ENCODE assay signal across 1 cellular context in genomic region chr16:68800257-68800875, GRCh38.
A peak's percentile ranks its signal among the peaks of the same experiment; 100 is the strongest.
TF ChIP-seq lines count a peak whose summit lies in the region.

No MANE protein-coding gene starts in this region.

TF ChIP-seq in HepG2, 621 proteins besides CTCF, POLR2A, EP300 and RAD21 (continued from another document and continues in another):
- no peak for TF ChIP-seq CSRNP1 (CRISPR knock-in tag; IDR thresholded peaks at IDR 0.05)
- no peak for TF ChIP-seq MEF2D (CRISPR knock-in tag; IDR thresholded peaks at IDR 0.05)
- TF ChIP-seq MLXIP (CRISPR knock-in tag; IDR thresholded peaks at IDR 0.05; ENCODE audit: borderline replicate concordance): no peak
- TF ChIP-seq MIER3 (CRISPR knock-in tag; IDR thresholded peaks at IDR 0.05; ENCODE audit: borderline replicate concordance): peak; percentile 65; the same call in 1 of the 2 replicates
- no peak for TF ChIP-seq ZNF34 (CRISPR knock-in tag; IDR thresholded peaks at IDR 0.05; ENCODE audit: borderline replicate concordance)
- no peak for TF ChIP-seq PRDM4 (CRISPR knock-in tag; IDR thresholded peaks at IDR 0.05; ENCODE audit: borderline replicate concordance)
- TF ChIP-seq HDAC6 (IDR thresholded peaks at IDR 0.05; ENCODE audit: low read depth, low read length): no peak
- no peak for TF ChIP-seq MTF2 (CRISPR knock-in tag; IDR thresholded peaks at IDR 0.05; ENCODE audit: borderline replicate concordance)
- no peak for TF ChIP-seq ATF4 (CRISPR knock-in tag; IDR thresholded peaks at IDR 0.05)
- TF ChIP-seq HMG20A (CRISPR knock-in tag; IDR thresholded peaks at IDR 0.05; ENCODE audit: borderline replicate concordance): no peak
- TF ChIP-seq TGIF2 (CRISPR knock-in tag; IDR thresholded peaks at IDR 0.05): 0 out of 2 replicates have a peak, but pooled peaks have one; percentile 47
- no peak for TF ChIP-seq ZNF720 (CRISPR knock-in tag; IDR thresholded peaks at IDR 0.05)
- TF ChIP-seq ZNF235 (CRISPR knock-in tag; IDR thresholded peaks at IDR 0.05; ENCODE audit: borderline replicate concordance): no peak
- no peak for TF ChIP-seq ZNF841 (CRISPR knock-in tag; IDR thresholded peaks at IDR 0.05; ENCODE audit: borderline replicate concordance)
- no peak for TF ChIP-seq SAFB2 (CRISPR knock-in tag; IDR thresholded peaks at IDR 0.05; ENCODE audit: borderline replicate concordance, low read depth)
- no peak for TF ChIP-seq RFX5 (IDR thresholded peaks at IDR 0.05; ENCODE audit: low read depth, low read length)
- TF ChIP-seq ZNF713 (CRISPR knock-in tag; IDR thresholded peaks at IDR 0.05): no peak
- no peak for TF ChIP-seq IRF9 (CRISPR knock-in tag; IDR thresholded peaks at IDR 0.05; ENCODE audit: borderline replicate concordance)
- no peak for TF ChIP-seq SP4 (CRISPR knock-in tag; IDR thresholded peaks at IDR 0.05)
- TF ChIP-seq ZNF674 (CRISPR knock-in tag; IDR thresholded peaks at IDR 0.05; ENCODE audit: low read depth): no peak
- peak; percentile 79 for TF ChIP-seq PPARG (CRISPR knock-in tag; conservative IDR thresholded peaks at IDR 0.05)
- no peak for TF ChIP-seq ZNF777 (CRISPR knock-in tag; IDR thresholded peaks at IDR 0.05)
- TF ChIP-seq TERF1 (CRISPR knock-in tag; IDR thresholded peaks at IDR 0.05): no peak
- TF ChIP-seq, protein P1, sequence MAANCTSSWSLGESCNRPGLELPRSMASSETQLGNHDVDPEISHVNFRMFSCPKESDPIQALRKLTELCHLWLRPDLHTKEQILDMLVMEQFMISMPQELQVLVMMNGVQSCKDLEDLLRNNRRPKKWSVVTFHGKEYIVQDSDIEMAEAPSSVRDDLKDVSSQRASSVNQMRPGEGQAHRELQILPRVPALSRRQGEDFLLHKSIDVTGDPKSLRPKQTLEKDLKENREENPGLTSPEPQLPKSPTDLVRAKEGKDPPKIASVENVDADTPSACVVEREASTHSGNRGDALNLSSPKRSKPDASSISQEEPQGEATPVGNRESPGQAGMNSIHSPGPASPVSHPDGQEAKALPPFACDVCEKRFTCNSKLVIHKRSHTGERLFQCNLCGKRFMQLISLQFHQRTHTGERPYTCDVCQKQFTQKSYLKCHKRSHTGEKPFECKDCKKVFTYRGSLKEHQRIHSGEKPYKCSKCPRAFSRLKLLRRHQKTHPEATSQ (CRISPR knock-in tag; IDR thresholded peaks at IDR 0.05; ENCODE audit: borderline replicate concordance): no peak
- TF ChIP-seq, protein P2, sequence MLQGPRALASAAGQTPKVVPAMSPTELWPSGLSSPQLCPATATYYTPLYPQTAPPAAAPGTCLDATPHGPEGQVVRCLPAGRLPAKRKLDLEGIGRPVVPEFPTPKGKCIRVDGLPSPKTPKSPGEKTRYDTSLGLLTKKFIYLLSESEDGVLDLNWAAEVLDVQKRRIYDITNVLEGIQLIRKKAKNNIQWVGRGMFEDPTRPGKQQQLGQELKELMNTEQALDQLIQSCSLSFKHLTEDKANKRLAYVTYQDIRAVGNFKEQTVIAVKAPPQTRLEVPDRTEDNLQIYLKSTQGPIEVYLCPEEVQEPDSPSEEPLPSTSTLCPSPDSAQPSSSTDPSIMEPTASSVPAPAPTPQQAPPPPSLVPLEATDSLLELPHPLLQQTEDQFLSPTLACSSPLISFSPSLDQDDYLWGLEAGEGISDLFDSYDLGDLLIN (CRISPR knock-in tag; IDR thresholded peaks at IDR 0.05; ENCODE audit: borderline replicate concordance): no peak
- no peak for TF ChIP-seq RXRA (CRISPR knock-in tag; IDR thresholded peaks at IDR 0.05)
- no peak for TF ChIP-seq ATRX (CRISPR knock-in tag; IDR thresholded peaks at IDR 0.05; ENCODE audit: borderline replicate concordance)
- no peak for TF ChIP-seq ADNP (CRISPR knock-in tag; IDR thresholded peaks at IDR 0.05)
- no peak for TF ChIP-seq ZNF549 (CRISPR knock-in tag; IDR thresholded peaks at IDR 0.05)
- TF ChIP-seq TBX3 (IDR thresholded peaks at IDR 0.05; ENCODE audit: borderline replicate concordance): no peak
- no peak for TF ChIP-seq ZNF207 (IDR thresholded peaks at IDR 0.05; ENCODE audit: borderline replicate concordance)
- TF ChIP-seq ZNF30 (CRISPR knock-in tag; IDR thresholded peaks at IDR 0.05): no peak
- TF ChIP-seq ZNF432 (CRISPR knock-in tag; IDR thresholded peaks at IDR 0.05; ENCODE audit: borderline replicate concordance): no peak
- TF ChIP-seq ZNF615 (CRISPR knock-in tag; IDR thresholded peaks at IDR 0.05; ENCODE audit: borderline replicate concordance): no peak
- no peak for TF ChIP-seq RFXANK (CRISPR knock-in tag; IDR thresholded peaks at IDR 0.05)
- TF ChIP-seq, protein P3, sequence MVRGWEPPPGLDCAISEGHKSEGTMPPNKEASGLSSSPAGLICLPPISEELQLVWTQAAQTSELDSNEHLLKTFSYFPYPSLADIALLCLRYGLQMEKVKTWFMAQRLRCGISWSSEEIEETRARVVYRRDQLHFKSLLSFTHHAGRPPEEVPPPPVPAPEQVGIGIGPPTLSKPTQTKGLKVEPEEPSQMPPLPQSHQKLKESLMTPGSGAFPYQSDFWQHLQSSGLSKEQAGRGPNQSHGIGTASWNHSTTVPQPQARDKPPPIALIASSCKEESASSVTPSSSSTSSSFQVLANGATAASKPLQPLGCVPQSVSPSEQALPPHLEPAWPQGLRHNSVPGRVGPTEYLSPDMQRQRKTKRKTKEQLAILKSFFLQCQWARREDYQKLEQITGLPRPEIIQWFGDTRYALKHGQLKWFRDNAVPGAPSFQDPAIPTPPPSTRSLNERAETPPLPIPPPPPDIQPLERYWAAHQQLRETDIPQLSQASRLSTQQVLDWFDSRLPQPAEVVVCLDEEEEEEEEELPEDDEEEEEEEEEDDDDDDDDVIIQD (CRISPR knock-in tag; IDR thresholded peaks at IDR 0.05; ENCODE audit: low read depth): no peak
- peak; percentile 57; the same call in 1 of the 2 replicates for TF ChIP-seq GATAD2A (CRISPR knock-in tag; IDR thresholded peaks at IDR 0.05)
- TF ChIP-seq SRSF1 (optimal IDR thresholded peaks at IDR 0.05; ENCODE audit: low read depth, low read length): no peak
- TF ChIP-seq GFI1 (CRISPR knock-in tag; IDR thresholded peaks at IDR 0.05; ENCODE audit: borderline replicate concordance): no peak
- 0 out of 2 replicates have a peak, but pooled peaks have one; percentile 14 for TF ChIP-seq RARA (CRISPR knock-in tag; IDR thresholded peaks at IDR 0.05)
- TF ChIP-seq HOXA9 (CRISPR knock-in tag; IDR thresholded peaks at IDR 0.05; ENCODE audit: borderline replicate concordance): no peak
- no peak for TF ChIP-seq HOXD1 (CRISPR knock-in tag; IDR thresholded peaks at IDR 0.05)
- no peak for TF ChIP-seq EHMT2 (IDR thresholded peaks at IDR 0.05; ENCODE audit: borderline replicate concordance, low read depth, low read length)
- no peak; the same call in 1 of the 2 replicates for TF ChIP-seq ZBTB20 (CRISPR knock-in tag; IDR thresholded peaks at IDR 0.05; ENCODE audit: borderline replicate concordance, low read depth)
- no peak for TF ChIP-seq CENPBD1 (CRISPR knock-in tag; IDR thresholded peaks at IDR 0.05; ENCODE audit: borderline replicate concordance, low read depth)
- TF ChIP-seq ZNF367 (CRISPR knock-in tag; IDR thresholded peaks at IDR 0.05; ENCODE audit: borderline replicate concordance): no peak
- TF ChIP-seq NBN (conservative IDR thresholded peaks at IDR 0.05): no peak
- no peak for TF ChIP-seq NR2F6 (IDR thresholded peaks at IDR 0.05)
- TF ChIP-seq NR2F6 (CRISPR knock-in tag; IDR thresholded peaks at IDR 0.05): no peak
- no peak for TF ChIP-seq ZNF75D (CRISPR knock-in tag; IDR thresholded peaks at IDR 0.05; ENCODE audit: borderline replicate concordance)
- TF ChIP-seq KDM4B (CRISPR knock-in tag; IDR thresholded peaks at IDR 0.05): no peak
- TF ChIP-seq PCBP2 (optimal IDR thresholded peaks at IDR 0.05; ENCODE audit: low read depth, low read length, poor library complexity, severe bottlenecking): no peak
- TF ChIP-seq, protein P4, sequence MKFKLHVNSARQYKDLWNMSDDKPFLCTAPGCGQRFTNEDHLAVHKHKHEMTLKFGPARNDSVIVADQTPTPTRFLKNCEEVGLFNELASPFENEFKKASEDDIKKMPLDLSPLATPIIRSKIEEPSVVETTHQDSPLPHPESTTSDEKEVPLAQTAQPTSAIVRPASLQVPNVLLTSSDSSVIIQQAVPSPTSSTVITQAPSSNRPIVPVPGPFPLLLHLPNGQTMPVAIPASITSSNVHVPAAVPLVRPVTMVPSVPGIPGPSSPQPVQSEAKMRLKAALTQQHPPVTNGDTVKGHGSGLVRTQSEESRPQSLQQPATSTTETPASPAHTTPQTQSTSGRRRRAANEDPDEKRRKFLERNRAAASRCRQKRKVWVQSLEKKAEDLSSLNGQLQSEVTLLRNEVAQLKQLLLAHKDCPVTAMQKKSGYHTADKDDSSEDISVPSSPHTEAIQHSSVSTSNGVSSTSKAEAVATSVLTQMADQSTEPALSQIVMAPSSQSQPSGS (CRISPR knock-in tag; IDR thresholded peaks at IDR 0.05): peak; percentile 57; the same call in 1 of the 2 replicates
- TF ChIP-seq REPIN1 (CRISPR knock-in tag; IDR thresholded peaks at IDR 0.05; ENCODE audit: borderline replicate concordance, low read depth): peak; percentile 41; the same call in 1 of the 2 replicates
- no peak for TF ChIP-seq MTA3 (CRISPR knock-in tag; IDR thresholded peaks at IDR 0.05)
